ENCODE assay signal across 23 cellular contexts in genomic region chr3:45908761-45909160, GRCh38. TPM values are rescaled to one million over a fixed set of nuclear protein-coding genes. Genes with fewer than 3 reads are reported as not detected.
DNase-seq lines count a peak whose midpoint lies in the region; ATAC-seq and TF ChIP-seq lines count a peak whose summit lies in the region.
"Had no signal": no experiment of that assay in that cellular context is flagged by ENCODE, and none has a peak within 500 bp of the region (broad histone marks: within the 10 kb centered on the region; RNA-seq: fewer than 3 reads in every experiment).

No MANE protein-coding gene starts in this region.

- H3K4me3 Mint-ChIP-seq in activated T-cell treated with anti-CD3 and anti-CD28 coated beads, Interleukin-2, amount 50 U/mL, for 24 hours: no peak overlapping the region
- no peak overlapping the region for H3K4me3 Mint-ChIP-seq in activated T-cell treated with anti-CD3 and anti-CD28 coated beads, Interleukin-2, amount 50 U/mL, for 72 hours
- peak overlapping the region; percentile 10 for H3K4me3 Mint-ChIP-seq in central memory CD8-positive, alpha-beta T cell
- peak overlapping the region; percentile 10 for H3K4me3 Mint-ChIP-seq in stimulated activated effector memory CD8-positive, alpha-beta T cell treated with anti-CD3 and anti-CD28 coated beads, Interleukin-12 subunit alpha, Interleukin-12 subunit beta, amount 100 ng/mL, for 72 hours

- peak overlapping the region; percentile 89 for H3K9ac ChIP-seq in DND-41 (ENCODE audit: low read depth, low read length)
- H3K9ac ChIP-seq: GM23248 had no signal

- DNase-seq in activated T-cell treated with anti-CD3 and anti-CD28 coated beads, Interleukin-2, amount 50 U/mL, for 24 hours: peak; percentile 18
- DNase-seq in activated T-cell treated with anti-CD3 and anti-CD28 coated beads, Interleukin-2, amount 50 U/mL, for 72 hours: no peak
- peak; percentile 61 for DNase-seq in DND-41
- no peak for DNase-seq in central memory CD8-positive, alpha-beta T cell (ENCODE audit: low spot score in 2 of 2)
- no peak for DNase-seq in stimulated activated effector memory CD8-positive, alpha-beta T cell treated with anti-CD3 and anti-CD28 coated beads, Interleukin-12 subunit alpha, Interleukin-12 subunit beta, amount 100 ng/mL, for 72 hours (ENCODE audit: low spot score in 2 of 2)
- no peak for DNase-seq in AG08396 (ENCODE audit: low spot score)
- DNase-seq in DMS114 treated with DMSO at 0.1 percent for 48 hours (lab: John Stamatoyannopoulos, UW; ENCODE audit: unreplicated experiment): no peak
- no peak for DNase-seq in hepatic stellate cell (ENCODE audit: low spot score)
- DNase-seq: GDM1, GM23248, HCEC 1CT, IMR-90, Kasumi-1, MM.1S, NCI-H1092 treated with DMSO at 0.1 percent for 48 hours, NCI-H1694, NCI-H345, NCI-H526, SIG-M5 had no signal

- peak overlapping the region in 1 of 2 experiments; percentile 76; a peak in 3 of 4 replicates for H3K4me3 ChIP-seq in DND-41 (ENCODE audit: low read depth in 1 of 2, low read length in 2 of 2)
- H3K4me3 ChIP-seq: A549, GM23248 had no signal

- peaks cover 3% of the 10 kb centered on the region for H3K9me3 Mint-ChIP-seq in activated T-cell treated with anti-CD3 and anti-CD28 coated beads, Interleukin-2, amount 50 U/mL, for 24 hours
- H3K9me3 Mint-ChIP-seq in activated T-cell treated with anti-CD3 and anti-CD28 coated beads, Interleukin-2, amount 50 U/mL, for 72 hours: no peaks in the 10 kb centered on the region
- H3K9me3 Mint-ChIP-seq in central memory CD8-positive, alpha-beta T cell: no peaks in the 10 kb centered on the region
- no peaks in the 10 kb centered on the region for H3K9me3 Mint-ChIP-seq in stimulated activated effector memory CD8-positive, alpha-beta T cell treated with anti-CD3 and anti-CD28 coated beads, Interleukin-12 subunit alpha, Interleukin-12 subunit beta, amount 100 ng/mL, for 72 hours

- H3K4me1 Mint-ChIP-seq in activated T-cell treated with anti-CD3 and anti-CD28 coated beads, Interleukin-2, amount 50 U/mL, for 24 hours (ENCODE audit: low read depth): peaks cover 34% of the 10 kb centered on the region
- H3K4me1 Mint-ChIP-seq in activated T-cell treated with anti-CD3 and anti-CD28 coated beads, Interleukin-2, amount 50 U/mL, for 72 hours (ENCODE audit: low read depth): peaks cover 29% of the 10 kb centered on the region
- peaks cover 29% of the 10 kb centered on the region for H3K4me1 Mint-ChIP-seq in central memory CD8-positive, alpha-beta T cell
- peaks cover 59% of the 10 kb centered on the region for H3K4me1 Mint-ChIP-seq in stimulated activated effector memory CD8-positive, alpha-beta T cell treated with anti-CD3 and anti-CD28 coated beads, Interleukin-12 subunit alpha, Interleukin-12 subunit beta, amount 100 ng/mL, for 72 hours

- no peak overlapping the region for H2AFZ ChIP-seq in DND-41 (ENCODE audit: low read depth, low read length)

- H3K27me3 Mint-ChIP-seq in activated T-cell treated with anti-CD3 and anti-CD28 coated beads, Interleukin-2, amount 50 U/mL, for 24 hours: peaks cover 69% of the 10 kb centered on the region
- peaks cover 77% of the 10 kb centered on the region for H3K27me3 Mint-ChIP-seq in activated T-cell treated with anti-CD3 and anti-CD28 coated beads, Interleukin-2, amount 50 U/mL, for 72 hours (ENCODE audit: low read depth)
- H3K27me3 Mint-ChIP-seq in central memory CD8-positive, alpha-beta T cell: no peaks in the 10 kb centered on the region

- peaks cover 92% of the 10 kb centered on the region for H3K4me1 ChIP-seq in DND-41 (ENCODE audit: insufficient read depth, low read length)
- H3K4me1 ChIP-seq: A549 had no signal

- no peaks in the 10 kb centered on the region for H3K9me3 ChIP-seq in DND-41 (ENCODE audit: insufficient read depth, low read length, severe bottlenecking)
- H3K9me3 ChIP-seq: A549 had no signal

- peak overlapping the region; percentile 89 for H3K4me2 ChIP-seq in DND-41 (ENCODE audit: insufficient read depth, low read length)
- H3K4me2 ChIP-seq: A549 had no signal

- H3K27me3 ChIP-seq in DND-41 (ENCODE audit: insufficient read depth, low read length, poor library complexity): no peaks in the 10 kb centered on the region

- peaks cover 100% of the 10 kb centered on the region for H3K36me3 ChIP-seq in DND-41 (ENCODE audit: insufficient read depth, low read length)

- H3K79me2 ChIP-seq in DND-41 (ENCODE audit: insufficient read depth, low read length): peaks cover 100% of the 10 kb centered on the region

- no peaks in the 10 kb centered on the region for H3K36me3 Mint-ChIP-seq in activated T-cell treated with anti-CD3 and anti-CD28 coated beads, Interleukin-2, amount 50 U/mL, for 24 hours (ENCODE audit: low read depth)
- no peaks in the 10 kb centered on the region for H3K36me3 Mint-ChIP-seq in activated T-cell treated with anti-CD3 and anti-CD28 coated beads, Interleukin-2, amount 50 U/mL, for 72 hours (ENCODE audit: insufficient read depth in 2 of 2)
- H3K36me3 Mint-ChIP-seq in central memory CD8-positive, alpha-beta T cell (ENCODE audit: insufficient read depth): peaks cover 8% of the 10 kb centered on the region
- H3K36me3 Mint-ChIP-seq in stimulated activated effector memory CD8-positive, alpha-beta T cell treated with anti-CD3 and anti-CD28 coated beads, Interleukin-12 subunit alpha, Interleukin-12 subunit beta, amount 100 ng/mL, for 72 hours: no peaks in the 10 kb centered on the region

- H3K27ac Mint-ChIP-seq in activated T-cell treated with anti-CD3 and anti-CD28 coated beads, Interleukin-2, amount 50 U/mL, for 24 hours: no peak overlapping the region
- H3K27ac Mint-ChIP-seq in activated T-cell treated with anti-CD3 and anti-CD28 coated beads, Interleukin-2, amount 50 U/mL, for 72 hours: no peak overlapping the region
- H3K27ac Mint-ChIP-seq in central memory CD8-positive, alpha-beta T cell (ENCODE audit: low read depth): peak overlapping the region; percentile 33
- no peak overlapping the region for H3K27ac Mint-ChIP-seq in stimulated activated effector memory CD8-positive, alpha-beta T cell treated with anti-CD3 and anti-CD28 coated beads, Interleukin-12 subunit alpha, Interleukin-12 subunit beta, amount 100 ng/mL, for 72 hours

- H4K20me1 ChIP-seq in DND-41 (ENCODE audit: insufficient read depth, low read length): peaks cover 63% of the 10 kb centered on the region

- ATAC-seq in activated T-cell treated with anti-CD3 and anti-CD28 coated beads, Interleukin-2, amount 50 U/mL, for 72 hours (replicated peaks in 1 of 2): no peak
- ATAC-seq in DND-41 (ENCODE audit: insufficient read depth, low read depth): peak; percentile 20; the same call in 2 of the 3 replicates
- ATAC-seq in central memory CD8-positive, alpha-beta T cell (replicated peaks; ENCODE audit: extremely low read depth, poor library complexity, severe bottlenecking): no peak
- no peak for ATAC-seq in stimulated activated effector memory CD8-positive, alpha-beta T cell treated with anti-CD3 and anti-CD28 coated beads, Interleukin-12 subunit alpha, Interleukin-12 subunit beta, amount 100 ng/mL, for 72 hours
- ATAC-seq: A549 had no signal

- H3K27ac ChIP-seq in DND-41 (ENCODE audit: low read length): peak overlapping the region; percentile 99
- H3K27ac ChIP-seq: A549, GM23248 had no signal

- TF ChIP-seq CTCF in DND-41 (IDR thresholded peaks at IDR 0.05; ENCODE audit: borderline replicate concordance, extremely low read depth, low read length, poor library complexity, severe bottlenecking): no peak

RNA-seq across cellular contexts. Expression of gene CCR9, which starts 22.4 kb away (rescaled TPM):
- total RNA-seq in activated T-cell treated with anti-CD3 and anti-CD28 coated beads, Interleukin-2, amount 50 U/mL, for 72 hours: under 1 TPM in 1 of 2 donors, not detected in 1; 0.14 TPM
- total RNA-seq: GM23248, HT-29, IMR-90, RPMI7951 had no signal

RNA-seq across cellular contexts. Expression of gene CXCR6, which starts 34.5 kb away (rescaled TPM):
- 10 to 100 TPM in 1 of 2 donors, 1 to 10 TPM in 1; 2.0 to 13.1 TPM for total RNA-seq in activated T-cell treated with anti-CD3 and anti-CD28 coated beads, Interleukin-2, amount 50 U/mL, for 72 hours
- total RNA-seq: GM23248, HT-29, IMR-90, OCI-LY7, RPMI7951 had no signal

Comparison
In these comparisons a context has a peak if more than half of its experiments do, and no peak if none do; other contexts are left out.
1. DNase-seq: peak in activated T-cell treated with anti-CD3 and anti-CD28 coated beads, Interleukin-2, amount 50 U/mL, for 24 hours (single experiment) and DND-41 (single experiment); none in activated T-cell treated with anti-CD3 and anti-CD28 coated beads, Interleukin-2, amount 50 U/mL, for 72 hours (0 of 2), central memory CD8-positive, alpha-beta T cell (0 of 2), stimulated activated effector memory CD8-positive, alpha-beta T cell treated with anti-CD3 and anti-CD28 coated beads, Interleukin-12 subunit alpha, Interleukin-12 subunit beta, amount 100 ng/mL, for 72 hours (0 of 2), AG08396 (single experiment), DMS114 treated with DMSO at 0.1 percent for 48 hours (single experiment) and hepatic stellate cell (single experiment).
2. H3K4me3 Mint-ChIP-seq: peak in central memory CD8-positive, alpha-beta T cell (single experiment) and stimulated activated effector memory CD8-positive, alpha-beta T cell treated with anti-CD3 and anti-CD28 coated beads, Interleukin-12 subunit alpha, Interleukin-12 subunit beta, amount 100 ng/mL, for 72 hours (single experiment); none in activated T-cell treated with anti-CD3 and anti-CD28 coated beads, Interleukin-2, amount 50 U/mL, for 24 hours (single experiment) and activated T-cell treated with anti-CD3 and anti-CD28 coated beads, Interleukin-2, amount 50 U/mL, for 72 hours (0 of 2).